9 cellular contexts compared by ENCODE assay signal in genomic region chr2:30072250-30072842, GRCh38.
DNase-seq lines count a peak whose midpoint lies in the region; ATAC-seq and TF ChIP-seq lines count a peak whose summit lies in the region.
"Had no signal": no experiment of that assay in that cellular context is flagged by ENCODE, and none has a peak within 500 bp of the region (broad histone marks: within the 10 kb centered on the region; RNA-seq: fewer than 3 reads in every experiment).

No MANE protein-coding gene starts in this region.

- in situ Hi-C loops in ACHN (cut with HindIII; ENCODE audit: low pct_ligation_motif_present, low pct_unique_long_range_greater_than_20kb, low sequenced_read_pairs): no loop called here

- intact Hi-C loops in esophagus squamous epithelium (cut with DNase I): no loop called here

- H3K36me3 ChIP-seq in OCI-LY3 (replicated peaks; ENCODE audit: low read depth, low read length): no peaks in the 10 kb centered on the region
- no peaks in the 10 kb centered on the region for H3K36me3 ChIP-seq in esophagus squamous epithelium

- no peaks in the 10 kb centered on the region for H3K4me1 ChIP-seq in OCI-LY3 (ENCODE audit: low read length)
- no peaks in the 10 kb centered on the region for H3K4me1 ChIP-seq in esophagus squamous epithelium

- DNase-seq in ACHN (peak; percentile 77), Kasumi-1 (lab: John Stamatoyannopoulos, UW) (peak; percentile 82 to 83), activated T-cell treated with anti-CD3 and anti-CD28 coated beads for 1 hour (ENCODE audit: low read depth) (peak; percentile 32), esophagus squamous epithelium (lab: John Stamatoyannopoulos, UW) (no peak), substantia nigra (lab: John Stamatoyannopoulos, UW) (peak in 43 of 49 donors; percentile 1 to 75 (median 40))

- WGBS in esophagus squamous epithelium, 2 donors: 21 to 23% methylated on average over 10 of the region's 10 CpGs

- H3K9me3 ChIP-seq in OCI-LY3 (ENCODE audit: insufficient read depth, low read length) (no peaks in the 10 kb centered on the region), esophagus squamous epithelium (no peaks in the 10 kb centered on the region)

- peaks cover 44% of the 10 kb centered on the region for H3K27me3 Mint-ChIP-seq in nephron (ENCODE audit: low read depth)

- no peaks in the 10 kb centered on the region for H3K9me3 Mint-ChIP-seq in nephron
- H3K9me3 Mint-ChIP-seq: stimulated activated naive CD8-positive, alpha-beta T cell treated with anti-CD3 and anti-CD28 coated beads, Interleukin-15, Interleukin-2, amounts not matched to agents 100 ng/mL and 50 ng/mL, for 24 hours had no signal

- no peaks in the 10 kb centered on the region for H3K36me3 Mint-ChIP-seq in nephron (ENCODE audit: low read depth)

- no peaks in the 10 kb centered on the region for H4K20me1 ChIP-seq in OCI-LY3 (ENCODE audit: insufficient read depth, low read length)

- TF ChIP-seq CTCF in OCI-LY3 (IDR thresholded peaks at IDR 0.05; ENCODE audit: low read depth, low read length): peak; percentile 79
- peak; percentile 29 to 78 (median 62) for TF ChIP-seq CTCF in esophagus squamous epithelium (IDR thresholded peaks at IDR 0.05)
- peak; percentile 67 to 79 (median 71) for TF ChIP-seq CTCF in nephron (IDR thresholded peaks at IDR 0.05; ENCODE audit: unreplicated experiment in 3 of 3)

- H3K27ac ChIP-seq in OCI-LY3 (ENCODE audit: low read length): no peak overlapping the region
- H3K27ac ChIP-seq in esophagus squamous epithelium: no peak overlapping the region
- no peak overlapping the region for H3K27ac ChIP-seq in substantia nigra (ENCODE audit: low read depth, low read length, poor library complexity, severe bottlenecking)

- no peak overlapping the region for H3K27ac Mint-ChIP-seq in nephron
- H3K27ac Mint-ChIP-seq: stimulated activated naive CD8-positive, alpha-beta T cell treated with anti-CD3 and anti-CD28 coated beads, Interleukin-15, Interleukin-2, amounts not matched to agents 100 ng/mL and 50 ng/mL, for 24 hours had no signal

- peak; percentile 72 for ATAC-seq in GM18868 (IDR thresholded peaks at IDR 0.05; ENCODE audit: unreplicated experiment)

- no peak for TF ChIP-seq POLR2A in esophagus squamous epithelium (IDR thresholded peaks at IDR 0.05)

- H3K9ac ChIP-seq in OCI-LY3 (ENCODE audit: low read length): no peak overlapping the region

- H3K4me1 Mint-ChIP-seq in nephron: no peaks in the 10 kb centered on the region

- no peak overlapping the region for H2AFZ ChIP-seq in OCI-LY3 (ENCODE audit: low read depth, low read length)

- H3K79me2 ChIP-seq in OCI-LY3 (ENCODE audit: low read length): no peaks in the 10 kb centered on the region

- H3K27me3 ChIP-seq in OCI-LY3 (ENCODE audit: low read depth, low read length) (peaks cover 37% of the 10 kb centered on the region), esophagus squamous epithelium (peaks cover 0 to 64% (median 0%) of the 10 kb centered on the region in 4 donors)

- H3K4me3 Mint-ChIP-seq in nephron: no peak overlapping the region
- H3K4me3 Mint-ChIP-seq: stimulated activated naive CD8-positive, alpha-beta T cell treated with anti-CD3 and anti-CD28 coated beads, Interleukin-15, Interleukin-2, amounts not matched to agents 100 ng/mL and 50 ng/mL, for 24 hours had no signal

- no peak overlapping the region for H3K4me2 ChIP-seq in OCI-LY3 (ENCODE audit: low read length)

- H3K4me3 ChIP-seq in OCI-LY3 (ENCODE audit: low read length) (no peak overlapping the region), esophagus squamous epithelium (no peak overlapping the region)
